9 cellular contexts compared by ENCODE assay signal in the genomic region with DNA sequence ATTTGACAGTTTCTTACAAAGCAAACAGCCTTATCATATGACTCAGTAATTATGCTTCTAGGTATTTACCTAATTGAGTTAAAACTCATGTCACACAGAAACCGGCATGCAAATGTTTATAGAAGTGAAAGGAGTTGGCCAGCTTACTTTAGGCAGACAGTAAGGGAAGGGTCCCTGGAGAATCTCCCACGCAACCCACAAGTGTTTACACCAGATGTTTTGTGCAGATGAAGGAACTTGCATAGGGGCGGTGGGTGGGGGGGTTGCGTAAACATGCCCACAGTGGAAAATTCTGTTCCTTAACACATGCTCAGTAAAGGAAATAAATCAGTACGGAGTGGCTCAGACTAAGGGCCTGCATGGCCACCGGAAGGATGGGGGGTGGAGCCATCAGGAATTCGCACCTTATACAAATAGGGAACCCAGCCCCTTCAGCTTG.
DNase-seq lines count a peak whose midpoint lies in the region; ATAC-seq and TF ChIP-seq lines count a peak whose summit lies in the region.
"Had no signal": no experiment of that assay in that cellular context is flagged by ENCODE, and none has a peak within 500 bp of the region (broad histone marks: within the 10 kb centered on the region; RNA-seq: fewer than 3 reads in every experiment).

No MANE protein-coding gene starts in this region.

- no peaks in the 10 kb centered on the region for H3K27me3 Mint-ChIP-seq in activated T-cell treated with anti-CD3 and anti-CD28 coated beads, Interleukin-2, amount 50 U/mL, for 72 hours (ENCODE audit: low read depth)
- H3K27me3 Mint-ChIP-seq in activated CD4-positive, alpha-beta T cell treated with anti-CD3 and anti-CD28 coated beads, Interleukin-2, amount 10 ng/mL, durations not matched to agents 7 days and 5 days: no peaks in the 10 kb centered on the region
- H3K27me3 Mint-ChIP-seq in CD8-positive, alpha-beta T cell (ENCODE audit: low read depth): no peaks in the 10 kb centered on the region
- H3K27me3 Mint-ChIP-seq: activated naive CD8-positive, alpha-beta T cell treated with anti-CD3 and anti-CD28 coated beads for 36 hours had no signal

- H3K4me1 Mint-ChIP-seq in activated T-cell treated with anti-CD3 and anti-CD28 coated beads, Interleukin-2, amount 50 U/mL, for 72 hours (ENCODE audit: low read depth): no peaks in the 10 kb centered on the region
- no peaks in the 10 kb centered on the region for H3K4me1 Mint-ChIP-seq in activated CD4-positive, alpha-beta T cell treated with anti-CD3 and anti-CD28 coated beads, Interleukin-2, amount 10 ng/mL, durations not matched to agents 7 days and 5 days
- no peaks in the 10 kb centered on the region for H3K4me1 Mint-ChIP-seq in CD8-positive, alpha-beta T cell (ENCODE audit: low read depth)
- H3K4me1 Mint-ChIP-seq: activated naive CD8-positive, alpha-beta T cell treated with anti-CD3 and anti-CD28 coated beads for 36 hours had no signal

- H3K36me3 Mint-ChIP-seq in activated T-cell treated with anti-CD3 and anti-CD28 coated beads, Interleukin-2, amount 50 U/mL, for 72 hours (ENCODE audit: insufficient read depth in 2 of 2): no peaks in the 10 kb centered on the region
- no peaks in the 10 kb centered on the region for H3K36me3 Mint-ChIP-seq in activated CD4-positive, alpha-beta T cell treated with anti-CD3 and anti-CD28 coated beads, Interleukin-2, amount 10 ng/mL, durations not matched to agents 7 days and 5 days (ENCODE audit: low read depth)
- no peaks in the 10 kb centered on the region for H3K36me3 Mint-ChIP-seq in CD8-positive, alpha-beta T cell
- H3K36me3 Mint-ChIP-seq: activated naive CD8-positive, alpha-beta T cell treated with anti-CD3 and anti-CD28 coated beads for 36 hours had no signal

- ATAC-seq in GM18907 (IDR thresholded peaks at IDR 0.05; ENCODE audit: unreplicated experiment): peak; percentile 95
- peak; percentile 89 for ATAC-seq in HG02759 (IDR thresholded peaks at IDR 0.05; ENCODE audit: unreplicated experiment)
- ATAC-seq in activated T-cell treated with anti-CD3 and anti-CD28 coated beads, Interleukin-2, amount 50 U/mL, for 72 hours (replicated peaks in 1 of 2): no peak
- ATAC-seq in CD8-positive, alpha-beta T cell: no peak

- no peak overlapping the region for H3K27ac ChIP-seq in CD8-positive, alpha-beta T cell (ENCODE audit: low read depth, low read length)

- POLR2A ChIA-PET in activated CD4-positive, alpha-beta T cell treated with anti-CD3 and anti-CD28 coated beads, Interleukin-2, amount 10 ng/mL, durations not matched to agents 7 days and 5 days (lab: Charles Lee): no interaction called here
- POLR2A ChIA-PET in CD8-positive, alpha-beta T cell (lab: Charles Lee): no interaction called here

- intact Hi-C loops in CD8-positive, alpha-beta T cell (cut with DNase I, micrococcal nuclease): no loop called here

- CTCF ChIA-PET in activated CD4-positive, alpha-beta T cell treated with anti-CD3 and anti-CD28 coated beads, Interleukin-2, amount 10 ng/mL, durations not matched to agents 7 days and 5 days (lab: Charles Lee): no interaction called here
- CTCF ChIA-PET in CD8-positive, alpha-beta T cell (lab: Charles Lee): no interaction called here

- no peaks in the 10 kb centered on the region for H3K9me3 ChIP-seq in CD8-positive, alpha-beta T cell (ENCODE audit: low read length)

- peaks cover 1 to 8% of the 10 kb centered on the region in 2 donors for H3K9me3 Mint-ChIP-seq in activated T-cell treated with anti-CD3 and anti-CD28 coated beads, Interleukin-2, amount 50 U/mL, for 72 hours
- H3K9me3 Mint-ChIP-seq in activated CD4-positive, alpha-beta T cell treated with anti-CD3 and anti-CD28 coated beads, Interleukin-2, amount 10 ng/mL, durations not matched to agents 7 days and 5 days: no peaks in the 10 kb centered on the region
- H3K9me3 Mint-ChIP-seq in CD8-positive, alpha-beta T cell: peaks cover 3% of the 10 kb centered on the region

- H3K4me1 ChIP-seq in CD8-positive, alpha-beta T cell (ENCODE audit: insufficient read depth, low read length): no peaks in the 10 kb centered on the region

- no peak overlapping the region for H3K4me3 Mint-ChIP-seq in activated T-cell treated with anti-CD3 and anti-CD28 coated beads, Interleukin-2, amount 50 U/mL, for 72 hours
- no peak overlapping the region for H3K4me3 Mint-ChIP-seq in activated CD4-positive, alpha-beta T cell treated with anti-CD3 and anti-CD28 coated beads, Interleukin-2, amount 10 ng/mL, durations not matched to agents 7 days and 5 days
- H3K4me3 Mint-ChIP-seq in CD8-positive, alpha-beta T cell: no peak overlapping the region
- H3K4me3 Mint-ChIP-seq: activated naive CD8-positive, alpha-beta T cell treated with anti-CD3 and anti-CD28 coated beads for 36 hours had no signal

- H3K36me3 ChIP-seq in CD8-positive, alpha-beta T cell (ENCODE audit: insufficient read depth, low read length): no peaks in the 10 kb centered on the region

- peak; percentile 51 for DNase-seq in MV-4-11 (lab: John Stamatoyannopoulos, UW)
- DNase-seq in iris pigment epithelial cell (ENCODE audit: low read depth): peak; percentile 58
- no peak for DNase-seq in activated naive CD4-positive, alpha-beta T cell treated with Interleukin-2 at 50 U/mL for 16 hours
- DNase-seq in activated T-cell treated with anti-CD3 and anti-CD28 coated beads, Interleukin-2, amount 50 U/mL, for 72 hours: no peak
- DNase-seq in activated CD4-positive, alpha-beta T cell treated with anti-CD3 and anti-CD28 coated beads, Interleukin-2, amount 10 ng/mL, durations not matched to agents 7 days and 5 days: no peak
- no peak for DNase-seq in CD8-positive, alpha-beta T cell
- DNase-seq: activated naive CD8-positive, alpha-beta T cell treated with anti-CD3 and anti-CD28 coated beads for 36 hours had no signal

- TF ChIP-seq CTCF in CD8-positive, alpha-beta T cell (IDR thresholded peaks at IDR 0.05): no peak

- no peaks in the 10 kb centered on the region for H3K27me3 ChIP-seq in CD8-positive, alpha-beta T cell (ENCODE audit: insufficient read depth, low read length)

- H3K4me3 ChIP-seq in CD8-positive, alpha-beta T cell (ENCODE audit: low read depth, low read length): no peak overlapping the region

- H3K27ac Mint-ChIP-seq in activated T-cell treated with anti-CD3 and anti-CD28 coated beads, Interleukin-2, amount 50 U/mL, for 72 hours: no peak overlapping the region
- H3K27ac Mint-ChIP-seq in activated CD4-positive, alpha-beta T cell treated with anti-CD3 and anti-CD28 coated beads, Interleukin-2, amount 10 ng/mL, durations not matched to agents 7 days and 5 days: no peak overlapping the region
- H3K27ac Mint-ChIP-seq in CD8-positive, alpha-beta T cell: no peak overlapping the region
- H3K27ac Mint-ChIP-seq: activated naive CD8-positive, alpha-beta T cell treated with anti-CD3 and anti-CD28 coated beads for 36 hours had no signal

Comparison
In these comparisons a context has a peak if more than half of its experiments do, and no peak if none do; other contexts are left out.
1. ATAC-seq: peak in GM18907 (single experiment) and HG02759 (single experiment); none in activated T-cell treated with anti-CD3 and anti-CD28 coated beads, Interleukin-2, amount 50 U/mL, for 72 hours (0 of 2) and CD8-positive, alpha-beta T cell (single experiment).
2. DNase-seq: peak in MV-4-11 (single experiment) and iris pigment epithelial cell (single experiment); none in activated naive CD4-positive, alpha-beta T cell treated with Interleukin-2 at 50 U/mL for 16 hours (single experiment), activated T-cell treated with anti-CD3 and anti-CD28 coated beads, Interleukin-2, amount 50 U/mL, for 72 hours (0 of 2), activated CD4-positive, alpha-beta T cell treated with anti-CD3 and anti-CD28 coated beads, Interleukin-2, amount 10 ng/mL, durations not matched to agents 7 days and 5 days (single experiment) and CD8-positive, alpha-beta T cell (0 of 7).